Comparison of ENCODE assay signal across 10 cellular contexts in genomic region chr2:236177604-236177966, GRCh38. TPM values are rescaled to one million over a fixed set of nuclear protein-coding genes. Genes with fewer than 3 reads are reported as not detected.
DNase-seq lines count a peak whose midpoint lies in the region; ATAC-seq, FAIRE-seq and TF ChIP-seq lines count a peak whose summit lies in the region.
"Had no signal": no experiment of that assay in that cellular context is flagged by ENCODE, and none has a peak within 500 bp of the region (broad histone marks: within the 10 kb centered on the region; RNA-seq: fewer than 3 reads in every experiment).

No MANE protein-coding gene starts in this region.

- H3K27ac ChIP-seq in SK-N-MC (no peak overlapping the region), gastrocnemius medialis (no peak overlapping the region)

- intact Hi-C loops in gastrocnemius medialis (cut with DNase I; ENCODE audit: low total_unique reads), result loop anchor here (5.0 kb wide), 1 partner anchor 60 kb away; no protein-coding TSS in a partner anchor

- no peaks in the 10 kb centered on the region for H3K36me3 ChIP-seq in SK-N-MC (ENCODE audit: insufficient read depth, low read length)
- no peaks in the 10 kb centered on the region for H3K36me3 ChIP-seq in gastrocnemius medialis

- DNase-seq in activated T-cell treated with anti-CD3 and anti-CD28 coated beads for 48 hours (ENCODE audit: low read depth) (peak; percentile 52), SK-N-MC (ENCODE audit: low read depth, low spot score) (no peak), fibroblast of villous mesenchyme (ENCODE audit: low read depth) (peak; percentile 29), gastrocnemius medialis (peak; percentile 20 to 55), midbrain (lab: John Stamatoyannopoulos, UW) (no peak), nucleus accumbens (lab: John Stamatoyannopoulos, UW) (no peak), H54 (ENCODE audit: insufficient read length, low spot score) (no peak)
- DNase-seq in activated T-cell treated with anti-CD3 and anti-CD28 coated beads, Interleukin-2, amount 50 U/mL, for 1 hour, result no peak

- in situ Hi-C loops in gastrocnemius medialis (cut with MboI; ENCODE audit: low sequenced_read_pairs in 4 of 4), result no loop called here

- H3K27me3 ChIP-seq in gastrocnemius medialis, result peaks cover 91 to 94% (median 93%) of the 10 kb centered on the region in 3 donors

- H3K9me3 ChIP-seq in SK-N-MC (ENCODE audit: low read depth, low read length) (no peaks in the 10 kb centered on the region), gastrocnemius medialis (no peaks in the 10 kb centered on the region)

- H3K4me1 ChIP-seq in gastrocnemius medialis, result peaks cover 18 to 19% of the 10 kb centered on the region in 2 donors

- no peak for TF ChIP-seq POLR2A in gastrocnemius medialis (IDR thresholded peaks at IDR 0.05)
- no peak for TF ChIP-seq POLR2A in H54 (IDR thresholded peaks at IDR 0.05; ENCODE audit: low read depth, low read length)

- TF ChIP-seq CTCF in fibroblast of villous mesenchyme (IDR thresholded peaks at IDR 0.05; ENCODE audit: insufficient read depth, low read depth, low read length), result no peak
- TF ChIP-seq CTCF in gastrocnemius medialis (IDR thresholded peaks at IDR 0.05 in 4 of 5, conservative IDR thresholded peaks at IDR 0.05 in 1 of 5), result no peak

- H3K9ac ChIP-seq in SK-N-MC (ENCODE audit: insufficient read length), result no peak overlapping the region

- H3K4me3 ChIP-seq in SK-N-MC (peak overlapping the region; percentile 81), fibroblast of villous mesenchyme (ENCODE audit: low read depth, low read length) (peak overlapping the region; percentile 62), gastrocnemius medialis (peak overlapping the region; percentile 33 to 46 (median 42))

- FAIRE-seq in H54 (lab: Jason Lieb, UNC), result no peak

- peak; percentile 68 for ATAC-seq in gastrocnemius medialis

RNA-seq across cellular contexts. Expression of gene GBX2, which starts 9.4 kb away (rescaled TPM):
- total RNA-seq in fibroblast of villous mesenchyme (1.6 TPM in 1 of 2 replicates, not detected in the other), gastrocnemius medialis (not detected)
- total RNA-seq: activated CD8-positive, alpha-beta memory T cell treated with anti-CD3 and anti-CD28 coated beads for 36 hours; renal cortical epithelial cell had no signal

Comparison
In these comparisons a context has a peak if more than half of its experiments do, and no peak if none do; other contexts are left out.
1. DNase-seq: peak in activated T-cell treated with anti-CD3 and anti-CD28 coated beads for 48 hours (single experiment), fibroblast of villous mesenchyme (single experiment) and gastrocnemius medialis (2 of 2); none in activated T-cell treated with anti-CD3 and anti-CD28 coated beads, Interleukin-2, amount 50 U/mL, for 1 hour (single experiment), SK-N-MC (single experiment), midbrain (single experiment), nucleus accumbens (0 of 56) and H54 (single experiment).
2. Peak in every context shown above with its lines, with median percentiles within 50 percentile points of each other: H3K4me3 ChIP-seq.